25 cellular contexts compared by ENCODE assay signal in genomic region chr9:93416530-93417235, GRCh38.
"Had no signal": no experiment of that assay in that cellular context is flagged by ENCODE, and none has a peak within 500 bp of the region (broad histone marks: within the 10 kb centered on the region; RNA-seq: fewer than 3 reads in every experiment).

No MANE protein-coding gene starts in this region.

- H3K27ac ChIP-seq: stomach, suprapubic skin, testis, thoracic aorta, thyroid gland, tibial artery, tibial nerve, transverse colon, upper lobe of left lung, upper lobe of right lung, uterus, vagina had no signal

- H3K36me3 ChIP-seq: stomach, suprapubic skin, thoracic aorta, thyroid gland, tibial artery, tibial nerve, transverse colon, upper lobe of left lung, upper lobe of right lung, uterus, vagina had no signal

- H3K4me1 ChIP-seq: stomach, suprapubic skin, testis, tibial artery, tibial nerve, transverse colon, upper lobe of left lung, upper lobe of right lung, uterus, vagina had no signal

- DNase-seq: stimulated activated CD4-positive, alpha-beta T cell treated with anti-CD3 and anti-CD28 coated beads, Interleukin-2, amount 100 ng/mL, for 48 hours; stimulated activated CD4-positive, alpha-beta T cell treated with anti-CD3 and anti-CD28 coated beads, Interleukin-4, amount 100 ng/mL, for 1 hour; stimulated activated CD4-positive, alpha-beta T cell treated with anti-CD3 and anti-CD28 coated beads, Interleukin-4, amount 100 ng/mL, for 24 hours; stimulated activated CD4-positive, alpha-beta T cell treated with anti-CD3 and anti-CD28 coated beads, Interleukin-4, amount 100 ng/mL, for 4 hours; stimulated activated CD8-positive, alpha-beta memory T cell treated with anti-CD3 and anti-CD28 coated beads, Interleukin-4, amount 100 ng/mL, for 48 hours; stimulated activated naive B cell treated with anti-CD40 and anti-IgM and Interleukin-4, amounts not matched to agents 10 μg/mL and 1 μg/mL and 100 μg/mL, for 72 hours; stimulated activated naive CD4-positive, alpha-beta T cell; stimulated activated naive CD4-positive, alpha-beta T cell treated with Interleukin-2 at 50 U/mL for 16 hours; stimulated activated naive CD8-positive, alpha-beta T cell treated with anti-CD3 and anti-CD28 coated beads, Interleukin-15, amount 100 ng/mL, for 72 hours; stimulated activated naive CD8-positive, alpha-beta T cell treated with anti-CD3 and anti-CD28 coated beads, Interleukin-15, Interleukin-2, amounts not matched to agents 100 U/mL and 50 U/mL, for 24 hours; stomach; substantia nigra; testis; thyroid gland; tibial artery; transverse colon; upper lobe of left lung; upper lobe of right lung; uterus had no signal

- H3K9me3 ChIP-seq: testis, thyroid gland had no signal

- H3K27me3 ChIP-seq: stomach, suprapubic skin, testis, thyroid gland, tibial nerve, upper lobe of left lung, upper lobe of right lung, uterus, vagina had no signal

- H3K4me3 ChIP-seq: stomach, suprapubic skin, testis, thoracic aorta, thyroid gland, tibial artery, tibial nerve, transverse colon, upper lobe of left lung, upper lobe of right lung, uterus, vagina had no signal

- ATAC-seq: stimulated activated effector memory CD8-positive, alpha-beta T cell treated with anti-CD3 and anti-CD28 coated beads, Interleukin-12 subunit alpha, Interleukin-12 subunit beta, amount 100 ng/mL, for 72 hours; stimulated activated memory B cell treated with anti-CD40 and anti-IgM and Interleukin-4, amounts not matched to agents 10 μg/mL and 1 μg/mL and 100 μg/mL, for 72 hours; stimulated activated naive B cell treated with anti-CD40 and anti-IgM and Interleukin-4, amounts not matched to agents 10 μg/mL and 1 μg/mL and 100 μg/mL, for 72 hours; stimulated activated naive CD8-positive, alpha-beta T cell treated with anti-CD3 and anti-CD28 coated beads, Interleukin-15, amount 100 ng/mL, for 72 hours; stimulated activated naive CD8-positive, alpha-beta T cell treated with anti-CD3 and anti-CD28 coated beads, Interleukin-15, Interleukin-2, amounts not matched to agents 100 U/mL and 50 U/mL, for 24 hours; upper lobe of right lung had no signal
